31 cellular contexts compared by ENCODE assay signal in the genomic region with DNA sequence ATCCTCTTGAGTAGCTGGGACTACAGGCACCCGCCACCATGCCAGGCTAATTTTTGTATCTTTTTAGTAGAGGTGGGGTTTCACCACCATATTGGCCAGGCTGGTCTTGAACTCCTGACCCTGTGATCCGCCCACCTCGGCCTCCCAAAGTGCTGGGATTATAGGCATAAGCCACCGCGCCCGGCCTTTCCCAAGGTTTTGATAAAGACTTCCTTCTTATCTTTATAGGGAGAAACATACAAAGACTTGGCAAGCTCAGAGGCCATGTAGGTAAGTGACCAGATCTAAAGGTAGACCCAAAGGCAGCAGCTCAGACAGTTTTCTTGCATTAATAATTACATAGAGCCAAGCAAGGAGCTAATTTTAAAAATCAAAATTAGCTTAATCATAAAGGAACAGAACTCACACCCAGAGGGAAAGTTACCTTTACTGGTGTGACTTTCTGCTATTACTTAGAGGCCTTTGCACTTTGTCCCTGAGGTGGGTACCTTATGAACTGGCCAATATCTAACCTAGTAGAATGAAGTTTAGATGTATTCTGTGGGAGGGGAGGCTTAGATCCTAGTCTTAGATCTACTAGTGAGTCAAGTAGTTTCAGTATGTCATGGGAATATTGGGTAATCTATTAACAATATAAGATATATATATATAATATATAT.
"Had no signal": no experiment of that assay in that cellular context is flagged by ENCODE, and none has a peak within 500 bp of the region (broad histone marks: within the 10 kb centered on the region; RNA-seq: fewer than 3 reads in every experiment).

No MANE protein-coding gene starts in this region.

- H3K4me1 Mint-ChIP-seq: activated CD4-positive, alpha-beta T cell treated with anti-CD3 and anti-CD28 coated beads for 36 hours; activated CD4-positive, alpha-beta T cell treated with anti-CD3 and anti-CD28 coated beads, Interleukin-2, amount 10 ng/mL, durations not matched to agents 24 days and 14 days; activated CD8-positive, alpha-beta memory T cell treated with anti-CD3 and anti-CD28 coated beads, Interleukin-2, amount 10 ng/mL, durations not matched to agents 7 days and 5 days; activated naive CD4-positive, alpha-beta T cell treated with anti-CD3 and anti-CD28 coated beads, Interleukin-2, amount 50 U/mL, for 24 hours; activated naive CD8-positive, alpha-beta T cell treated with anti-CD3 and anti-CD28 coated beads for 36 hours; activated naive CD8-positive, alpha-beta T cell treated with anti-CD3 and anti-CD28 coated beads, Interleukin-2, amount 50 U/mL, for 24 hours had no signal

- ATAC-seq: activated CD4-positive, alpha-beta T cell treated with anti-CD3 and anti-CD28 coated beads for 36 hours; activated CD8-positive, alpha-beta memory T cell treated with anti-CD3 and anti-CD28 coated beads, Interleukin-2, amount 10 ng/mL, durations not matched to agents 7 days and 5 days; activated CD8-positive, alpha-beta T cell treated with anti-CD3 and anti-CD28 coated beads, Interleukin-2, amount 10 ng/mL, durations not matched to agents 7 days and 5 days; activated naive CD8-positive, alpha-beta T cell treated with anti-CD3 and anti-CD28 coated beads, Interleukin-2, amount 50 U/mL, for 24 hours; body of pancreas; gastroesophageal sphincter; T-helper 17 cell had no signal

- H3K27me3 ChIP-seq: adrenal gland, body of pancreas, esophagus squamous epithelium, gastroesophageal sphincter had no signal

- H3K27me3 Mint-ChIP-seq: activated CD4-positive, alpha-beta memory T cell treated with anti-CD3 and anti-CD28 coated beads for 36 hours; activated CD4-positive, alpha-beta T cell treated with anti-CD3 and anti-CD28 coated beads, Interleukin-2, amount 10 ng/mL, durations not matched to agents 24 days and 14 days; activated CD8-positive, alpha-beta memory T cell treated with anti-CD3 and anti-CD28 coated beads, Interleukin-2, amount 10 ng/mL, durations not matched to agents 7 days and 5 days; activated naive CD4-positive, alpha-beta T cell treated with anti-CD3 and anti-CD28 coated beads, Interleukin-2, amount 50 U/mL, for 24 hours; activated naive CD8-positive, alpha-beta T cell treated with anti-CD3 and anti-CD28 coated beads, Interleukin-2, amount 50 U/mL, for 24 hours had no signal

- H3K27ac Mint-ChIP-seq: activated CD4-positive, alpha-beta memory T cell treated with anti-CD3 and anti-CD28 coated beads for 36 hours; activated CD4-positive, alpha-beta T cell treated with anti-CD3 and anti-CD28 coated beads for 36 hours; activated CD4-positive, alpha-beta T cell treated with anti-CD3 and anti-CD28 coated beads, Interleukin-2, amount 10 ng/mL, durations not matched to agents 24 days and 14 days; activated CD8-positive, alpha-beta memory T cell treated with anti-CD3 and anti-CD28 coated beads, Interleukin-2, amount 10 ng/mL, durations not matched to agents 7 days and 5 days; activated CD8-positive, alpha-beta T cell treated with anti-CD3 and anti-CD28 coated beads, Interleukin-2, amount 10 ng/mL, durations not matched to agents 7 days and 5 days; activated naive CD4-positive, alpha-beta T cell treated with anti-CD3 and anti-CD28 coated beads for 36 hours; activated naive CD4-positive, alpha-beta T cell treated with anti-CD3 and anti-CD28 coated beads, Interleukin-2, amount 50 U/mL, for 24 hours; activated naive CD8-positive, alpha-beta T cell treated with anti-CD3 and anti-CD28 coated beads for 36 hours; activated naive CD8-positive, alpha-beta T cell treated with anti-CD3 and anti-CD28 coated beads, Interleukin-2, amount 50 U/mL, for 24 hours; activated T-helper 1 cell treated with anti-CD3 and anti-CD28 coated beads, Interleukin-12 subunit alpha, Interleukin-12 subunit beta, Interleukin-2, Interleukin-4 antibody, amounts not matched to agents 30 ng/mL and 10 ng/mL and 1 ng/mL, durations not matched to agents 14 hours and 24 hours and 36 hours; activated T-helper 2 cell treated with anti-CD3 and anti-CD28 coated beads, Interferon-gamma antibody, Interleukin-2, Interleukin-4, amounts not matched to agents 10 μg/mL and 5 μg/mL and 100 μg/mL, durations not matched to agents 14 hours and 24 hours and 36 hours; T-helper 17 cell; T-helper 2 cell treated with Interferon-gamma antibody and Interleukin-4, amounts not matched to agents 5 μg/mL and 100 μg/mL, for 36 hours had no signal

- H3K27ac ChIP-seq: adrenal gland, body of pancreas, epithelial cell of prostate, esophagus squamous epithelium, gastroesophageal sphincter had no signal

- DNase-seq: activated CD4-positive, alpha-beta memory T cell treated with anti-CD3 and anti-CD28 coated beads for 36 hours; activated CD4-positive, alpha-beta T cell treated with anti-CD3 and anti-CD28 coated beads for 36 hours; activated CD4-positive, alpha-beta T cell treated with anti-CD3 and anti-CD28 coated beads, Interleukin-2, amount 10 ng/mL, durations not matched to agents 24 days and 14 days; activated CD4-positive, CD25-positive, alpha-beta regulatory T cell; activated CD4-positive, CD25-positive, alpha-beta regulatory T cell treated with anti-CD3 and anti-CD28 coated beads, Interleukin-2, amount 50 U/mL, for 72 hours; activated CD8-positive, alpha-beta memory T cell treated with anti-CD3 and anti-CD28 coated beads, Interleukin-2, amount 10 ng/mL, durations not matched to agents 7 days and 5 days; activated CD8-positive, alpha-beta memory T cell treated with anti-CD3 and anti-CD28 coated beads, Interleukin-2, amount 50 U/mL, for 4 hours; activated CD8-positive, alpha-beta T cell treated with anti-CD3 and anti-CD28 coated beads, Interleukin-2, amount 10 ng/mL, durations not matched to agents 7 days and 5 days; activated effector memory CD4-positive, alpha-beta T cell treated with anti-CD3 and anti-CD28 coated beads, Interleukin-2, amount 50 U/mL, for 16 hours; activated naive CD4-positive, alpha-beta T cell treated with anti-CD3 and anti-CD28 coated beads for 36 hours; activated naive CD8-positive, alpha-beta T cell treated with anti-CD3 and anti-CD28 coated beads for 36 hours; activated naive CD8-positive, alpha-beta T cell treated with anti-CD3 and anti-CD28 coated beads, Interleukin-2, amount 50 U/mL, for 24 hours; activated T-cell treated with anti-CD3 and anti-CD28 coated beads, Interleukin-2, amount 50 U/mL, for 1 hour; activated T-cell treated with anti-CD3 and anti-CD28 coated beads, Interleukin-2, amount 50 U/mL, for 48 hours; adrenal gland; amygdala; aorta; caudate nucleus; effector CD8-positive, alpha-beta T cell; esophagus squamous epithelium; foreskin melanocyte; T-helper 1 cell; T-helper 17 cell; T1000 had no signal

- H3K9me3 ChIP-seq: adrenal gland, body of pancreas, esophagus squamous epithelium, gastroesophageal sphincter had no signal

- H3K36me3 ChIP-seq: adrenal gland, esophagus squamous epithelium, gastroesophageal sphincter had no signal

- H3K36me3 Mint-ChIP-seq: activated CD4-positive, alpha-beta memory T cell treated with anti-CD3 and anti-CD28 coated beads for 36 hours; activated CD8-positive, alpha-beta memory T cell treated with anti-CD3 and anti-CD28 coated beads, Interleukin-2, amount 10 ng/mL, durations not matched to agents 7 days and 5 days; activated naive CD4-positive, alpha-beta T cell treated with anti-CD3 and anti-CD28 coated beads, Interleukin-2, amount 50 U/mL, for 24 hours; activated naive CD8-positive, alpha-beta T cell treated with anti-CD3 and anti-CD28 coated beads for 36 hours had no signal

- H3K9me3 Mint-ChIP-seq: activated CD4-positive, alpha-beta memory T cell treated with anti-CD3 and anti-CD28 coated beads for 36 hours; activated CD4-positive, alpha-beta T cell treated with anti-CD3 and anti-CD28 coated beads, Interleukin-2, amount 10 ng/mL, durations not matched to agents 24 days and 14 days; activated naive CD4-positive, alpha-beta T cell treated with anti-CD3 and anti-CD28 coated beads for 36 hours; activated naive CD8-positive, alpha-beta T cell treated with anti-CD3 and anti-CD28 coated beads for 36 hours; activated naive CD8-positive, alpha-beta T cell treated with anti-CD3 and anti-CD28 coated beads, Interleukin-2, amount 50 U/mL, for 24 hours; activated T-helper 1 cell treated with anti-CD3 and anti-CD28 coated beads, Interleukin-12 subunit alpha, Interleukin-12 subunit beta, Interleukin-2, Interleukin-4 antibody, amounts not matched to agents 30 ng/mL and 10 ng/mL and 1 ng/mL, durations not matched to agents 14 hours and 24 hours and 36 hours; activated T-helper 2 cell treated with anti-CD3 and anti-CD28 coated beads, Interferon-gamma antibody, Interleukin-2, Interleukin-4, amounts not matched to agents 10 μg/mL and 5 μg/mL and 100 μg/mL, durations not matched to agents 14 hours and 24 hours and 36 hours; T-helper 2 cell treated with Interferon-gamma antibody and Interleukin-4, amounts not matched to agents 5 μg/mL and 100 μg/mL, for 36 hours had no signal

- H3K4me3 ChIP-seq: adrenal gland, body of pancreas, esophagus squamous epithelium, gastroesophageal sphincter had no signal

- H3K4me3 Mint-ChIP-seq: activated CD4-positive, alpha-beta memory T cell treated with anti-CD3 and anti-CD28 coated beads for 36 hours; activated CD4-positive, alpha-beta T cell treated with anti-CD3 and anti-CD28 coated beads for 36 hours; activated CD4-positive, alpha-beta T cell treated with anti-CD3 and anti-CD28 coated beads, Interleukin-2, amount 10 ng/mL, durations not matched to agents 24 days and 14 days; activated CD8-positive, alpha-beta memory T cell treated with anti-CD3 and anti-CD28 coated beads, Interleukin-2, amount 10 ng/mL, durations not matched to agents 7 days and 5 days; activated CD8-positive, alpha-beta T cell treated with anti-CD3 and anti-CD28 coated beads, Interleukin-2, amount 10 ng/mL, durations not matched to agents 7 days and 5 days; activated naive CD4-positive, alpha-beta T cell treated with anti-CD3 and anti-CD28 coated beads for 36 hours; activated naive CD4-positive, alpha-beta T cell treated with anti-CD3 and anti-CD28 coated beads, Interleukin-2, amount 50 U/mL, for 24 hours; activated naive CD8-positive, alpha-beta T cell treated with anti-CD3 and anti-CD28 coated beads for 36 hours; activated naive CD8-positive, alpha-beta T cell treated with anti-CD3 and anti-CD28 coated beads, Interleukin-2, amount 50 U/mL, for 24 hours; activated T-helper 1 cell treated with anti-CD3 and anti-CD28 coated beads, Interleukin-12 subunit alpha, Interleukin-12 subunit beta, Interleukin-2, Interleukin-4 antibody, amounts not matched to agents 30 ng/mL and 10 ng/mL and 1 ng/mL, durations not matched to agents 14 hours and 24 hours and 36 hours; T-helper 17 cell; T-helper 2 cell treated with Interferon-gamma antibody and Interleukin-4, amounts not matched to agents 5 μg/mL and 100 μg/mL, for 36 hours had no signal

- H3K4me1 ChIP-seq: adrenal gland had no signal
